17 cellular contexts compared by ENCODE assay signal in the genomic region with DNA sequence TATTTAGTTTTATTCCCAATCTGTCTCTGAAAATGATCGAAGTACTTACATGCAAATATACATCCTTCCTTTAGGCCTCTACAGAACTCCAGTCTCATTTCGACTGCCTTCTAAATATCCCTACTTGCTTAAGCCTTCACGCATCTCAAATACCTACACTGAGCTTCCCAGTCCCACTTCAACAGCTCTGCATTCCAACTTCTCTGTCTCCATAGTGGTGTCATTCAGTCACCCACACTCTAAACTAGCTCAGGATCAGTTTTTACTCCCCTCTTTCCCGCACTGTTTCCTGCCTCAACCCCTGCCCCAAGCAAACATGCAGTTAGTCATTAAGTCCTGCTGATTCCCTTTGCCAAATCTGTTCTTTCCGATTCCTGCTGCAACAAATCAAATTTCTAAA.
DNase-seq lines count a peak whose midpoint lies in the region; FAIRE-seq and TF ChIP-seq lines count a peak whose summit lies in the region.
"Had no signal": no experiment of that assay in that cellular context is flagged by ENCODE, and none has a peak within 500 bp of the region (broad histone marks: within the 10 kb centered on the region; RNA-seq: fewer than 3 reads in every experiment).

No MANE protein-coding gene starts in this region.

- H4K8ac ChIP-seq in H1 (ENCODE audit: extremely low read depth, insufficient read depth, low read length), result no peak overlapping the region

- H3K4me3 ChIP-seq in KMS-11 (IDR thresholded peaks at IDR 0.05; ENCODE audit: insufficient read depth, low read depth, low read length) (no peak overlapping the region), H1 (ENCODE audit: extremely low read depth in 1 of 4, insufficient read depth in 2 of 4, low read depth in 3 of 4, low read length in 4 of 4) (no peak overlapping the region), uterus (no peak overlapping the region)
- H3K4me3 ChIP-seq: A549 had no signal

- H3K79me1 ChIP-seq in H1 (ENCODE audit: low read depth, low read length), result no peaks in the 10 kb centered on the region

- 90% methylated on average over 5 of the region's 5 CpGs; no CpG with 5 or more reads in 1 of the 2 experiments for WGBS in H1 (ENCODE audit: extremely low coverage in 1 of 2, insufficient coverage in 1 of 2, insufficient read length in 1 of 2, insufficient replicate concordance in 2 of 2, low coverage in 1 of 2, low lambda C conversion rate in 2 of 2, missing lambda C conversion rate in 1 of 2), 2 experiments

- H2AFZ ChIP-seq in KMS-11 (ENCODE audit: low read depth) (no peak overlapping the region), H1 (ENCODE audit: low read length) (peak overlapping the region; percentile 77)

- H4K5ac ChIP-seq in H1 (ENCODE audit: insufficient read length, low read depth, low read length), result no peak overlapping the region

- H2BK20ac ChIP-seq in H1 (ENCODE audit: low read length), result no peak overlapping the region

- TF ChIP-seq POLR2A in H1 (IDR thresholded peaks at IDR 0.05; ENCODE audit: control extremely low read depth in 1 of 2, low read depth in 2 of 2, low read length in 2 of 2), result no peak
- TF ChIP-seq POLR2A in uterus (IDR thresholded peaks at IDR 0.05), result no peak

- no peak for TF ChIP-seq CTCF in KMS-11 (conservative IDR thresholded peaks at IDR 0.05; ENCODE audit: low read depth, low read length)
- TF ChIP-seq CTCF in H1 (IDR thresholded peaks at IDR 0.05; ENCODE audit: control extremely low read depth in 1 of 3, insufficient read depth in 1 of 3, low read depth in 1 of 3, low read length in 3 of 3), result no peak
- no peak for TF ChIP-seq CTCF in uterus (IDR thresholded peaks at IDR 0.05)
- TF ChIP-seq CTCF in RWPE1 (conservative IDR thresholded peaks at IDR 0.05; ENCODE audit: low read depth), result no peak

- intact Hi-C loops in uterus (cut with DNase I; ENCODE audit: low total_unique reads), result no loop called here

- no peak overlapping the region for H3K4ac ChIP-seq in H1 (replicated peaks; ENCODE audit: insufficient read length, low read depth, low read length)

- H3K9ac ChIP-seq in KMS-11, result no peak overlapping the region
- H3K9ac ChIP-seq in H1 (replicated peaks in 1 of 4; ENCODE audit: extremely low read depth in 1 of 4, low read depth in 3 of 4, low read length in 3 of 4), result no peak overlapping the region

- H3K56ac ChIP-seq in H1 (replicated peaks; ENCODE audit: insufficient read length, low read depth, low read length), result no peak overlapping the region

- H3K23me2 ChIP-seq in H1 (ENCODE audit: low read depth, low read length), result no peaks in the 10 kb centered on the region

- no peak overlapping the region for H3K14ac ChIP-seq in H1 (ENCODE audit: insufficient read length)

- no peaks in the 10 kb centered on the region for H3K27me3 ChIP-seq in KMS-11 (ENCODE audit: insufficient read depth, low read depth)
- no peaks in the 10 kb centered on the region for H3K27me3 ChIP-seq in H1 (replicated peaks in 1 of 4; ENCODE audit: control insufficient read depth in 3 of 4, extremely low read depth in 1 of 4, insufficient read depth in 3 of 4, low read length in 3 of 4)
- H3K27me3 ChIP-seq in uterus, result no peaks in the 10 kb centered on the region

- peaks cover 65% of the 10 kb centered on the region for H3K4me1 ChIP-seq in KMS-11 (ENCODE audit: low read depth, poor library complexity, severe bottlenecking)
- H3K4me1 ChIP-seq in H1 (replicated peaks in 1 of 4; ENCODE audit: control insufficient read depth in 3 of 4, insufficient read depth in 4 of 4, low read length in 3 of 4), result no peaks in the 10 kb centered on the region; a peak in 1 of 7 replicates
- H3K4me1 ChIP-seq in uterus, result peaks cover 0 to 14% of the 10 kb centered on the region in 2 donors

- DNase-seq in GM18507 (ENCODE audit: extremely low spot score, insufficient read length, low read depth) (no peak), H1 (ENCODE audit: low read depth in 1 of 2, low spot score in 2 of 2) (no peak), uterus (no peak), RWPE1 (ENCODE audit: low spot score) (no peak), hypothalamus (lab: John Stamatoyannopoulos, UW) (no peak)
- no peak for DNase-seq in activated CD4-positive, alpha-beta T cell treated with anti-CD3 and anti-CD28 coated beads for 48 hours
- DNase-seq: CD8-positive, alpha-beta T cell; COR-L47; DMS153; DMS79 treated with DMSO at 0.1 percent for 48 hours; GDM1 had no signal

- H4K91ac ChIP-seq in H1 (replicated peaks; ENCODE audit: insufficient read length, low read length), result no peak overlapping the region

- no peak for TF ChIP-seq RAD21 in H1 (IDR thresholded peaks at IDR 0.05 in 1 of 2, conservative IDR thresholded peaks at IDR 0.05 in 1 of 2; ENCODE audit: low read depth in 2 of 2, low read length in 2 of 2)

- no peak overlapping the region for H2AK5ac ChIP-seq in H1 (ENCODE audit: low read depth, low read length)

- FAIRE-seq in GM18507 (lab: Jason Lieb, UNC) (peak; percentile 50), H1 (lab: Jason Lieb, UNC) (peak; percentile 28)
- FAIRE-seq: A549, D721Med, H54, HepG2, HTR-8/SVneo had no signal

- H2BK15ac ChIP-seq in H1 (ENCODE audit: low read length), result no peak overlapping the region

- H3K4me2 ChIP-seq in KMS-11 (peak overlapping the region; percentile 40; the same call in 1 of the 2 replicates), H1 (ENCODE audit: insufficient read depth in 1 of 2, low read depth in 2 of 2, low read length in 2 of 2) (no peak overlapping the region)
- H3K4me2 ChIP-seq: A549 had no signal

- no peak overlapping the region for H3K27ac ChIP-seq in KMS-11
- H3K27ac ChIP-seq in H1 (ENCODE audit: low read depth, low read length), result no peak overlapping the region
- peak overlapping the region; percentile 65 to 72 for H3K27ac ChIP-seq in uterus
- H3K27ac ChIP-seq in RWPE1, result no peak overlapping the region

- H3K36me3 ChIP-seq in KMS-11 (ENCODE audit: insufficient read depth), result no peaks in the 10 kb centered on the region
- H3K36me3 ChIP-seq in H1 (ENCODE audit: control insufficient read depth in 2 of 4, insufficient read depth in 4 of 4, low read length in 3 of 4), result no peaks in the 10 kb centered on the region
- no peaks in the 10 kb centered on the region for H3K36me3 ChIP-seq in uterus

- no peak overlapping the region for H2BK5ac ChIP-seq in H1 (ENCODE audit: low read depth, low read length)

- H4K20me1 ChIP-seq in KMS-11 (ENCODE audit: insufficient read depth) (no peaks in the 10 kb centered on the region), H1 (replicated peaks in 1 of 2; ENCODE audit: control insufficient read depth in 1 of 2, insufficient read depth in 2 of 2, low read length in 2 of 2) (no peaks in the 10 kb centered on the region)

- H3K79me2 ChIP-seq in KMS-11 (ENCODE audit: insufficient read depth, low read depth), result no peaks in the 10 kb centered on the region
- H3K79me2 ChIP-seq in H1 (ENCODE audit: control insufficient read depth in 1 of 2, insufficient read depth in 2 of 2, low read length in 2 of 2), result no peaks in the 10 kb centered on the region

- CTCF ChIA-PET in H1 (lab: Charles Lee; ENCODE audit: partially characterized antibody) (interaction anchor here (0.6 to 1.2 kb wide), 2 partner anchors 64 to 488 kb away, joined by 3 to 4 read pairs; no protein-coding TSS in a partner anchor), RWPE1 (lab: Yijun Ruan, JAX) (no interaction called here)

- TF ChIP-seq EP300 in H1 (IDR thresholded peaks at IDR 0.05; ENCODE audit: borderline replicate concordance in 1 of 2, low read depth in 2 of 2, low read length in 2 of 2), result no peak

- H3K9me3 ChIP-seq in H1 (ENCODE audit: insufficient read depth in 2 of 2, low read depth in 1 of 2, low read length in 1 of 2), result no peaks in the 10 kb centered on the region
- no peaks in the 10 kb centered on the region for H3K9me3 ChIP-seq in uterus
- H3K9me3 ChIP-seq: A549 had no signal

- H2BK120ac ChIP-seq in H1 (replicated peaks; ENCODE audit: low read depth, low read length), result no peak overlapping the region

- H3K18ac ChIP-seq in H1 (ENCODE audit: extremely low read depth, low read length), result no peak overlapping the region

- H2BK12ac ChIP-seq in H1 (ENCODE audit: low read depth, low read length), result no peak overlapping the region

- POLR2A ChIA-PET in H1 (lab: Charles Lee; ENCODE audit: partially characterized antibody), result no interaction called here
- POLR2A ChIA-PET in RWPE1 (lab: Yijun Ruan, JAX; ENCODE audit: low non-redundant PET), result no interaction called here

- no peak overlapping the region for H3K23ac ChIP-seq in H1 (ENCODE audit: insufficient read length)

TF ChIP-seq in H1, 55 proteins besides CTCF, POLR2A, EP300 and RAD21:
- TF ChIP-seq NRF1 (IDR thresholded peaks at IDR 0.05; ENCODE audit: low read depth, low read length), result no peak
- TF ChIP-seq YY1 (IDR thresholded peaks at IDR 0.05; ENCODE audit: low read depth, low read length), result no peak
TF ChIP-seq in H1: peak in this region for 0.

Comparison
In these comparisons a context has a peak if more than half of its experiments do, and no peak if none do; other contexts are left out.
1. H3K27ac ChIP-seq: peak in uterus (2 of 2); none in KMS-11 (single experiment), H1 (single experiment) and RWPE1 (single experiment).